In genomic region chr18:23134780-23135678, GRCh38 we compare ENCODE assay signal across 7 cellular contexts. TPM values are rescaled to one million over a fixed set of nuclear protein-coding genes. Genes with fewer than 3 reads are reported as not detected.
A peak's percentile ranks its signal among the peaks of the same experiment; 100 is the strongest.
DNase-seq lines count a peak whose midpoint lies in the region; ATAC-seq and TF ChIP-seq lines count a peak whose summit lies in the region.

TSS of gene CABLES1 (plus strand) at chr18:23135485. CDS start at chr18:23135763, 278 bp downstream.

- no peak for TF ChIP-seq EP300 in gastroesophageal sphincter (IDR thresholded peaks at IDR 0.05)

- TF ChIP-seq CTCF in gastroesophageal sphincter (IDR thresholded peaks at IDR 0.05) (no peak), neural progenitor cell (IDR thresholded peaks at IDR 0.05) (no peak)

- H3K4me1 Mint-ChIP-seq in neural progenitor cell = peaks cover 48% of the 10 kb centered on the region

- H3K9me3 Mint-ChIP-seq in neural progenitor cell = no peaks in the 10 kb centered on the region

- peak; percentile 34 for ATAC-seq in HG02571 (IDR thresholded peaks at IDR 0.05; ENCODE audit: unreplicated experiment)
- ATAC-seq in gastroesophageal sphincter = peak; percentile 49
- ATAC-seq in GM21576 (IDR thresholded peaks at IDR 0.05; ENCODE audit: unreplicated experiment) = no peak

- no peak within 1 kb of the TSS for H3K9ac ChIP-seq in neural progenitor cell

- peaks cover 27% of the 10 kb centered on the region for H3F3A ChIP-seq in neural progenitor cell (ENCODE audit: low read depth)

- H3K36me3 ChIP-seq in gastroesophageal sphincter = no peaks in the 10 kb centered on the region
- H3K36me3 ChIP-seq in neural progenitor cell = no peaks in the 10 kb centered on the region

- H3K4me3 ChIP-seq in gastroesophageal sphincter (peak within 1 kb of the TSS; percentile 52 to 73), neural progenitor cell (peak within 1 kb of the TSS; percentile 59)

- H3K27me3 ChIP-seq in gastroesophageal sphincter = peaks cover 28% of the 10 kb centered on the region
- peaks cover 48% of the 10 kb centered on the region for H3K27me3 ChIP-seq in neural progenitor cell

- WGBS in gastroesophageal sphincter (ENCODE audit: low coverage in 1 of 2), 2 donors = 20 to 65% methylated on average over 8 to 25 of the region's 89 CpGs

- H3K36me3 Mint-ChIP-seq in neural progenitor cell = no peaks in the 10 kb centered on the region

- peak within 1 kb of the TSS; percentile 90 for H2AFZ ChIP-seq in neural progenitor cell (replicated peaks)

- H3K9me3 ChIP-seq in gastroesophageal sphincter (no peaks in the 10 kb centered on the region), neural progenitor cell (ENCODE audit: low read depth) (no peaks in the 10 kb centered on the region)

- TF ChIP-seq POLR2A in GM10847 (IDR thresholded peaks at IDR 0.05; ENCODE audit: extremely low read depth, insufficient read length) (peak; percentile 56), gastroesophageal sphincter (IDR thresholded peaks at IDR 0.05) (peak in 1 of 2 donors; percentile 46)

- peak within 1 kb of the TSS; percentile 94 for H3K4me2 ChIP-seq in neural progenitor cell

- H3K4me3 Mint-ChIP-seq in neural progenitor cell = peak within 1 kb of the TSS; percentile 86

- H3K4me1 ChIP-seq in gastroesophageal sphincter = peaks cover 0 to 46% (median 4%) of the 10 kb centered on the region in 3 donors
- peaks cover 16% of the 10 kb centered on the region for H3K4me1 ChIP-seq in neural progenitor cell

- peak within 1 kb of the TSS in 3 of 4 donors; percentile 72 to 84 (median 80) for H3K27ac ChIP-seq in gastroesophageal sphincter
- H3K27ac ChIP-seq in neural progenitor cell = no peak within 1 kb of the TSS

- H3K27ac Mint-ChIP-seq in neural progenitor cell = no peak within 1 kb of the TSS

- H4K20me1 ChIP-seq in neural progenitor cell (ENCODE audit: low read depth) = peaks cover 6% of the 10 kb centered on the region

- DNase-seq in NCI-H748 (lab: John Stamatoyannopoulos, UW; ENCODE audit: unreplicated experiment) (peak; percentile 89), neural progenitor cell (ENCODE audit: low spot score) (peak; percentile 71)
- DNase-seq in activated naive CD4-positive, alpha-beta T cell treated with Interleukin-2 at 50 U/mL for 16 hours = peak; percentile 16

- peaks cover 33% of the 10 kb centered on the region for H3K79me2 ChIP-seq in neural progenitor cell (ENCODE audit: low read depth)

- peaks cover 11% of the 10 kb centered on the region for H3K27me3 Mint-ChIP-seq in neural progenitor cell (ENCODE audit: insufficient read depth, low read depth)

RNA-seq across cellular contexts. Expression of gene CABLES1, which starts in this region (rescaled TPM):
- total RNA-seq in gastroesophageal sphincter (10 to 100 TPM in 2 of 4 donors, 1 to 10 TPM in 2; 4.0 to 24.0 (median 10.2) TPM), neural progenitor cell (ENCODE audit: low replicate concordance) (2.8 and 3.7 TPM in 2 replicates)

Comparison
In these comparisons a context has a peak if more than half of its experiments do, and no peak if none do; other contexts are left out.
1. DNase-seq: peak in every context shown above with its lines; median percentile 89 in NCI-H748; 71 in neural progenitor cell; 16 in activated naive CD4-positive, alpha-beta T cell treated with Interleukin-2 at 50 U/mL for 16 hours.